ENCODE assay signal across 27 cellular contexts in the genomic region with DNA sequence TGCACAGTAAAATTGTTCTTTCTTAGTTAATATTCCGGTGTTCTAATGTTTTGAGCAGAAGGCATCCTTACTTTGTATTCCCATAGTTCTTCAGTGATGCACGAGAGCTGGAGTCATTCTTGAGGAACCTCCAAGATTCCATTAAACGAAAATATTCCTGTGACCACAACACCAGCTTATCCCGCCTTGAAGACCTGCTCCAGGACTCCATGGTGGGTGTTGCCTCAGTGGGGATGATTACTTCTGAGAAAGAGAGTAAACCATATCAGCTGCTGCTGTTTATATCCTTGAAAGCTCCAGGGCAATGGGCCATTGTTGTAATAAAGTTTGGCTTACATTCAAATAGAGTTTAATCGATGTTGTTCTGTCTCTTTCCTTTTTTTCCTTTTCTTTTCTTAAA.
DNase-seq lines count a peak whose midpoint lies in the region; ATAC-seq and TF ChIP-seq lines count a peak whose summit lies in the region.
"Had no signal": no experiment of that assay in that cellular context is flagged by ENCODE, and none has a peak within 500 bp of the region (broad histone marks: within the 10 kb centered on the region; RNA-seq: fewer than 3 reads in every experiment).

No MANE protein-coding gene starts in this region.

- no peak overlapping the region for H2BK5ac ChIP-seq in IMR-90 (ENCODE audit: low read depth, low read length, poor library complexity, severe bottlenecking)

- in situ Hi-C loops in IMR-90 (cut with MboI; ENCODE audit: low sequenced_read_pairs) = no loop called here

- ATAC-seq in IMR-90 (ENCODE audit: low read depth) = peak; percentile 67
- ATAC-seq in GM18502 (IDR thresholded peaks at IDR 0.05; ENCODE audit: poor library complexity, unreplicated experiment) = no peak
- no peak for ATAC-seq in GM21723 (IDR thresholded peaks at IDR 0.05; ENCODE audit: unreplicated experiment)
- ATAC-seq: activated T-cell treated with anti-CD3 and anti-CD28 coated beads, Interleukin-2, amount 50 U/mL, for 72 hours; body of pancreas; foreskin keratinocyte; SK-N-SH treated with all-trans-retinoic acid at 6 μM for 48 hours; stimulated activated naive CD8-positive, alpha-beta T cell treated with anti-CD3 and anti-CD28 coated beads, Interleukin-15, amount 100 ng/mL, for 72 hours had no signal

- peaks cover 3% of the 10 kb centered on the region for H3K4me1 ChIP-seq in IMR-90 (ENCODE audit: control insufficient read depth, insufficient read depth, low read length)
- H3K4me1 ChIP-seq in esophagus muscularis mucosa = peaks cover 5 to 39% (median 29%) of the 10 kb centered on the region in 4 donors
- H3K4me1 ChIP-seq: prostate gland had no signal

- H2AK9ac ChIP-seq in IMR-90 (replicated peaks; ENCODE audit: low read depth, low read length, poor library complexity) = no peak overlapping the region

- peaks cover 2% of the 10 kb centered on the region; the same call in 1 of the 2 replicates for H3K9me1 ChIP-seq in IMR-90 (ENCODE audit: insufficient read depth, low read length)

- TF ChIP-seq EP300 in esophagus muscularis mucosa (IDR thresholded peaks at IDR 0.05) = no peak

- CTCF ChIA-PET in IMR-90 (lab: Yijun Ruan, JAX) = no interaction called here

- no peak overlapping the region for H3K4me2 ChIP-seq in IMR-90 (ENCODE audit: low read depth, low read length)
- H3K4me2 ChIP-seq: neural progenitor cell, smooth muscle cell had no signal

- H3K9me3 ChIP-seq in IMR-90 (ENCODE audit: control insufficient read depth, insufficient read depth, low read length) = no peaks in the 10 kb centered on the region
- no peaks in the 10 kb centered on the region for H3K9me3 ChIP-seq in esophagus muscularis mucosa
- H3K9me3 ChIP-seq: body of pancreas, prostate gland had no signal

- peaks cover 51% of the 10 kb centered on the region for H3K36me3 ChIP-seq in IMR-90 (ENCODE audit: control insufficient read depth, insufficient read depth, low read length)
- peaks cover 54 to 99% (median 86%) of the 10 kb centered on the region in 4 donors for H3K36me3 ChIP-seq in esophagus muscularis mucosa

- no peaks in the 10 kb centered on the region for H3K4me1 Mint-ChIP-seq in progenitor cell of endocrine pancreas (ENCODE audit: low read depth)

- H2AFZ ChIP-seq in IMR-90 (replicated peaks; ENCODE audit: low read length, poor library complexity) = no peak overlapping the region
- H2AFZ ChIP-seq: neural progenitor cell had no signal

- H3K27ac Mint-ChIP-seq in progenitor cell of endocrine pancreas = peak overlapping the region; percentile 69
- H3K27ac Mint-ChIP-seq: activated T-cell treated with anti-CD3 and anti-CD28 coated beads, Interleukin-2, amount 50 U/mL, for 72 hours; CD4-positive, alpha-beta T cell; neural progenitor cell; type B pancreatic cell had no signal

- TF ChIP-seq CTCF in IMR-90 (conservative IDR thresholded peaks at IDR 0.05; ENCODE audit: low read depth, low read length) (no peak), esophagus muscularis mucosa (IDR thresholded peaks at IDR 0.05) (no peak), progenitor cell of endocrine pancreas (IDR thresholded peaks at IDR 0.05; ENCODE audit: unreplicated experiment) (no peak)

- H3K27ac ChIP-seq in IMR-90 (ENCODE audit: insufficient read depth, low read length) = no peak overlapping the region
- peak overlapping the region; percentile 36 to 57 (median 49) for H3K27ac ChIP-seq in esophagus muscularis mucosa (replicated peaks in 1 of 4)
- H3K27ac ChIP-seq: body of pancreas, foreskin keratinocyte, neural progenitor cell, prostate gland had no signal

- H3K27me3 ChIP-seq in IMR-90 (ENCODE audit: control insufficient read depth, insufficient read depth, low read length) (no peaks in the 10 kb centered on the region), esophagus muscularis mucosa (no peaks in the 10 kb centered on the region)
- H3K27me3 ChIP-seq: body of pancreas, foreskin keratinocyte, neural progenitor cell had no signal

- H3K9ac ChIP-seq in IMR-90 (ENCODE audit: low read depth, low read length) = no peak overlapping the region
- H3K9ac ChIP-seq: neural progenitor cell had no signal

- H3K27me3 Mint-ChIP-seq in progenitor cell of endocrine pancreas = no peaks in the 10 kb centered on the region
- H3K27me3 Mint-ChIP-seq: CD4-positive, alpha-beta T cell; stimulated activated naive CD8-positive, alpha-beta T cell treated with anti-CD3 and anti-CD28 coated beads, Interleukin-15, amount 100 ng/mL, for 72 hours; type B pancreatic cell had no signal

- DNase-seq in AG08396 (ENCODE audit: low spot score) (peak; percentile 47), IMR-90 (peak; percentile 68), esophagus muscularis mucosa (ENCODE audit: extremely low spot score) (no peak), progenitor cell of endocrine pancreas (ENCODE audit: low spot score, unreplicated experiment) (no peak), SKM-1 treated with dmso at 0.1 percent for 144 hours (lab: John Stamatoyannopoulos, UW; ENCODE audit: unreplicated experiment) (no peak), head of caudate nucleus (no peak)
- DNase-seq: activated naive CD4-positive, alpha-beta T cell treated with anti-CD3 and anti-CD28 coated beads, Interleukin-2, amount 50 U/mL, for 16 hours; activated T-cell treated with anti-CD3 and anti-CD28 coated beads, Interleukin-2, amount 50 U/mL, for 72 hours; CD4-positive, alpha-beta T cell; foreskin keratinocyte; H7; hippocampal formation; islet precursor cell; NCI-H1092; NCI-H187 treated with DMSO at 0.1 percent for 48 hours; NCI-H226; NCI-H774; stimulated activated CD4-positive, alpha-beta T cell treated with anti-CD3 and anti-CD28 coated beads, Interleukin-4, amount 100 ng/mL, for 24 hours; stimulated activated naive CD8-positive, alpha-beta T cell treated with anti-CD3 and anti-CD28 coated beads, Interleukin-15, amount 100 ng/mL, for 72 hours had no signal

- POLR2A ChIA-PET in IMR-90 (lab: Charles Lee; ENCODE audit: unreplicated experiment) = no interaction called here

- WGBS in IMR-90 (ENCODE audit: extremely low coverage in 2 of 2, insufficient read length in 1 of 2), 2 experiments = no CpG with 5 or more reads among the region's 5 CpGs
- 32% methylated on average over 5 of the region's 5 CpGs for WGBS in esophagus muscularis mucosa

- no peak for TF ChIP-seq RAD21 in IMR-90 (IDR thresholded peaks at IDR 0.05; ENCODE audit: low read length)

- H2BK15ac ChIP-seq in IMR-90 (ENCODE audit: low read depth, low read length) = no peak overlapping the region

- no peak overlapping the region for H3K18ac ChIP-seq in IMR-90 (ENCODE audit: low read depth, low read length)

- H3K4ac ChIP-seq in IMR-90 (ENCODE audit: low read depth, low read length) = no peak overlapping the region

- no peak overlapping the region for H4K91ac ChIP-seq in IMR-90 (ENCODE audit: insufficient read depth, low read depth, low read length)

- H2BK20ac ChIP-seq in IMR-90 (ENCODE audit: low read depth, low read length) = no peak overlapping the region

- no peak overlapping the region for H3K4me3 Mint-ChIP-seq in progenitor cell of endocrine pancreas (ENCODE audit: low read depth)
- H3K4me3 Mint-ChIP-seq: activated T-cell treated with anti-CD3 and anti-CD28 coated beads, Interleukin-2, amount 50 U/mL, for 72 hours; CD4-positive, alpha-beta T cell; neural progenitor cell; stimulated activated naive CD8-positive, alpha-beta T cell treated with anti-CD3 and anti-CD28 coated beads, Interleukin-15, amount 100 ng/mL, for 72 hours; type B pancreatic cell had no signal

- TF ChIP-seq POLR2A in IMR-90 (IDR thresholded peaks at IDR 0.05; ENCODE audit: low read depth, low read length) = no peak
- TF ChIP-seq POLR2A in esophagus muscularis mucosa (IDR thresholded peaks at IDR 0.05; ENCODE audit: low read depth) = no peak

- dilution Hi-C loops in IMR-90 (cut with HindIII; ENCODE audit: low sequenced_read_pairs, unreplicated experiment) = no loop called here

- no peak overlapping the region for H3K14ac ChIP-seq in IMR-90 (replicated peaks; ENCODE audit: low read depth, low read length)

- BruUV-seq in IMR-90 (replicated peaks; lab: Mats Ljungman, UMichigan) = no TSS peak

- no peak overlapping the region for H4K8ac ChIP-seq in IMR-90 (ENCODE audit: low read depth in 2 of 2, low read length in 2 of 2)

- H3K79me1 ChIP-seq in IMR-90 (ENCODE audit: low read depth in 1 of 2, low read length in 2 of 2) = peaks cover 24 to 34% of the 10 kb centered on the region in 2 experiments

- peaks cover 28% of the 10 kb centered on the region for H3K36me3 Mint-ChIP-seq in progenitor cell of endocrine pancreas (ENCODE audit: insufficient read depth)

- no peak overlapping the region for H4K5ac ChIP-seq in IMR-90 (ENCODE audit: low read depth, low read length)

- intact Hi-C loops in IMR-90 (cut with micrococcal nuclease) = loop anchor here (1.0 kb wide), 1 partner anchor 195 kb away; no protein-coding TSS in a partner anchor
- intact Hi-C loops in esophagus muscularis mucosa (cut with DNase I) = no loop called here
- intact Hi-C loops in head of caudate nucleus (cut with DNase I) = no loop called here

- no peak overlapping the region for H3K56ac ChIP-seq in IMR-90 (ENCODE audit: extremely low read depth, insufficient read depth, low read length)

- H3K23ac ChIP-seq in IMR-90 (ENCODE audit: low read depth, low read length) = peak overlapping the region; percentile 69; the same call in 1 of the 2 replicates

- H2BK120ac ChIP-seq in IMR-90 (ENCODE audit: low read depth, low read length) = no peak overlapping the region

- no peak overlapping the region for H2AK5ac ChIP-seq in IMR-90 (ENCODE audit: low read depth, low read length)

- H3K4me3 ChIP-seq in IMR-90 (ENCODE audit: insufficient read depth, low read depth, low read length) = no peak overlapping the region
- H3K4me3 ChIP-seq in esophagus muscularis mucosa = no peak overlapping the region
- H3K4me3 ChIP-seq: body of pancreas, neural progenitor cell, prostate gland, smooth muscle cell had no signal

- no peaks in the 10 kb centered on the region for H3K9me3 Mint-ChIP-seq in progenitor cell of endocrine pancreas (ENCODE audit: low read depth)
- H3K9me3 Mint-ChIP-seq: activated T-cell treated with anti-CD3 and anti-CD28 coated beads, Interleukin-2, amount 50 U/mL, for 72 hours; CD4-positive, alpha-beta T cell; neural progenitor cell; stimulated activated naive CD8-positive, alpha-beta T cell treated with anti-CD3 and anti-CD28 coated beads, Interleukin-15, amount 100 ng/mL, for 72 hours; type B pancreatic cell had no signal

- peaks cover 19% of the 10 kb centered on the region; the same call in 1 of the 2 replicates for H4K20me1 ChIP-seq in IMR-90 (ENCODE audit: insufficient read depth, low read length)

TF ChIP-seq in IMR-90, 13 proteins besides CTCF, POLR2A, EP300 and RAD21 (continues in another document):
- TF ChIP-seq, protein P1, sequence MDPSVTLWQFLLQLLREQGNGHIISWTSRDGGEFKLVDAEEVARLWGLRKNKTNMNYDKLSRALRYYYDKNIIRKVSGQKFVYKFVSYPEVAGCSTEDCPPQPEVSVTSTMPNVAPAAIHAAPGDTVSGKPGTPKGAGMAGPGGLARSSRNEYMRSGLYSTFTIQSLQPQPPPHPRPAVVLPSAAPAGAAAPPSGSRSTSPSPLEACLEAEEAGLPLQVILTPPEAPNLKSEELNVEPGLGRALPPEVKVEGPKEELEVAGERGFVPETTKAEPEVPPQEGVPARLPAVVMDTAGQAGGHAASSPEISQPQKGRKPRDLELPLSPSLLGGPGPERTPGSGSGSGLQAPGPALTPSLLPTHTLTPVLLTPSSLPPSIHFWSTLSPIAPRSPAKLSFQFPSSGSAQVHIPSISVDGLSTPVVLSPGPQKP (IDR thresholded peaks at IDR 0.05; ENCODE audit: borderline replicate concordance, low read depth, low read length) = no peak
- no peak for TF ChIP-seq MAFK (IDR thresholded peaks at IDR 0.05; ENCODE audit: low read depth, low read length)

Comparison
In these comparisons a context has a peak if more than half of its experiments do, and no peak if none do; other contexts are left out.
1. DNase-seq: peak in AG08396 (single experiment) and IMR-90 (single experiment); none in esophagus muscularis mucosa (single experiment), progenitor cell of endocrine pancreas (single experiment), SKM-1 treated with dmso at 0.1 percent for 144 hours (single experiment) and head of caudate nucleus (0 of 42).